Comparison of ENCODE assay signal across 12 cellular contexts in the genomic region with DNA sequence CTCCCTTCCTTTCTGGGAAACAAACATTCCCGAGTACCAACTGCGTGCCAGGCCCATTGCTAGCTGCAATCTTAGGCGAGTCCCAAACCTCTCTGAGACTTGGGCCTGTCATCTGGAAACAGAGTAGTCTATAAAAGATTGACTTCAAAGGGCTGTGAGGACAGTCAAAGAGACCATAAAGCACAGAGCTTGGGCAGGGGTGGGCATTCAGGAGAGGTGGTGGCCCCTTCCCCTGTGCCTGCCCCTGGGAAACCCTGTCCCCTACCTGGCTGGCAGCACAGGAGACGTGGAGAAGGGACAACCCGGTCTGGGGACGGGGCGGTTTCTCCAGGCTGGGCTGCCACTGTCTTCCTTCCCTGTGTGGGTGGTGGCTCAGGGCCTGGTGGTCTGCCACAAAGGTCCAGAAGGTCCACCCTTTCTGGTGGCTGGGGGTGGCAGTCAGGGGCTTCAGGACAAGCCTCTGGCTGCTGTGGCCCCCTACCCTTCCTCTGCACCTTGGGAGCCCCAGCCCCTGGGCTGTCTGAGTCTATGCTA. TPM values are rescaled to one million over a fixed set of nuclear protein-coding genes. Genes with fewer than 3 reads are reported as not detected.
A peak's percentile ranks its signal among the peaks of the same experiment; 100 is the strongest.
DNase-seq lines count a peak whose midpoint lies in the region; ATAC-seq, FAIRE-seq and TF ChIP-seq lines count a peak whose summit lies in the region.
"Had no signal": no experiment of that assay in that cellular context is flagged by ENCODE, and none has a peak within 500 bp of the region (broad histone marks: within the 10 kb centered on the region; RNA-seq: fewer than 3 reads in every experiment).

No MANE protein-coding gene starts in this region.

- H2AFZ ChIP-seq in DND-41 (ENCODE audit: low read depth, low read length), result no peak overlapping the region

- H3K27me3 ChIP-seq in DND-41 (ENCODE audit: insufficient read depth, low read length, poor library complexity) (no peaks in the 10 kb centered on the region), A673 (replicated peaks; ENCODE audit: insufficient read depth, low read depth, low read length, poor library complexity) (no peaks in the 10 kb centered on the region)
- H3K27me3 ChIP-seq: adrenal gland had no signal

- peak overlapping the region; percentile 39; the same call in 1 of the 2 replicates for H3K27ac ChIP-seq in DND-41 (ENCODE audit: low read length)
- no peak overlapping the region for H3K27ac ChIP-seq in A673 (ENCODE audit: low read depth, low read length, poor library complexity, severe bottlenecking)
- H3K27ac ChIP-seq: adrenal gland, psoas muscle had no signal

- DNase-seq in DND-41, result no peak
- no peak for DNase-seq in activated CD4-positive, alpha-beta memory T cell treated with anti-CD3 and anti-CD28 coated beads, Interleukin-2, amount 10 ng/mL, durations not matched to agents 7 days and 5 days
- no peak for DNase-seq in natural killer cell
- no peak for DNase-seq in D721Med (ENCODE audit: insufficient read length, low spot score)
- DNase-seq in WTC11 (ENCODE audit: low spot score), result no peak
- no peak for DNase-seq in GM10266 (ENCODE audit: extremely low spot score)
- no peak for DNase-seq in A673 (ENCODE audit: low spot score)
- DNase-seq: islet precursor cell, NCI-H446 treated with DMSO at 0.1 percent for 48 hours had no signal

- H3K4me1 Mint-ChIP-seq in activated CD4-positive, alpha-beta memory T cell treated with anti-CD3 and anti-CD28 coated beads, Interleukin-2, amount 10 ng/mL, durations not matched to agents 7 days and 5 days, result peaks cover 63% of the 10 kb centered on the region
- H3K4me1 Mint-ChIP-seq in natural killer cell (peaks cover 30 to 61% of the 10 kb centered on the region in 2 donors), WTC11 (peaks cover 17% of the 10 kb centered on the region)

- H3K36me3 ChIP-seq in DND-41 (ENCODE audit: insufficient read depth, low read length) (no peaks in the 10 kb centered on the region), A673 (ENCODE audit: insufficient read depth, low read length, poor library complexity, severe bottlenecking) (no peaks in the 10 kb centered on the region)
- H3K36me3 ChIP-seq: adrenal gland had no signal

- H3K4me2 ChIP-seq in DND-41 (ENCODE audit: insufficient read depth, low read length), result peak overlapping the region; percentile 63

- FAIRE-seq in D721Med (lab: Jason Lieb, UNC), result no peak

- no peaks in the 10 kb centered on the region for H3K9me3 ChIP-seq in DND-41 (ENCODE audit: insufficient read depth, low read length, severe bottlenecking)
- no peaks in the 10 kb centered on the region for H3K9me3 ChIP-seq in A673 (ENCODE audit: low read depth, low read length, poor library complexity, severe bottlenecking)
- H3K9me3 ChIP-seq: adrenal gland, psoas muscle had no signal

- H3K27ac Mint-ChIP-seq in activated CD4-positive, alpha-beta memory T cell treated with anti-CD3 and anti-CD28 coated beads, Interleukin-2, amount 10 ng/mL, durations not matched to agents 7 days and 5 days, result peak overlapping the region; percentile 97
- H3K27ac Mint-ChIP-seq in natural killer cell (peak overlapping the region; percentile 93 to 94), WTC11 (no peak overlapping the region)

- BruUV-seq in A673 (replicated peaks; lab: Mats Ljungman, UMichigan), result no TSS peak

- TF ChIP-seq CTCF in DND-41 (IDR thresholded peaks at IDR 0.05; ENCODE audit: borderline replicate concordance, extremely low read depth, low read length, poor library complexity, severe bottlenecking) (no peak), natural killer cell (IDR thresholded peaks at IDR 0.05) (no peak), D721Med (IDR thresholded peaks at IDR 0.05; ENCODE audit: insufficient read depth, missing control alignments) (no peak), WTC11 (IDR thresholded peaks at IDR 0.05) (no peak), GM10266 (IDR thresholded peaks at IDR 0.05; ENCODE audit: control insufficient read depth, insufficient read depth, low read depth, missing control alignments) (no peak), A673 (conservative IDR thresholded peaks at IDR 0.05; ENCODE audit: low read depth, low read length) (no peak)

- no peaks in the 10 kb centered on the region for H3K9me3 Mint-ChIP-seq in activated CD4-positive, alpha-beta memory T cell treated with anti-CD3 and anti-CD28 coated beads, Interleukin-2, amount 10 ng/mL, durations not matched to agents 7 days and 5 days
- no peaks in the 10 kb centered on the region for H3K9me3 Mint-ChIP-seq in natural killer cell
- no peaks in the 10 kb centered on the region for H3K9me3 Mint-ChIP-seq in WTC11

- H3K4me3 Mint-ChIP-seq in activated CD4-positive, alpha-beta memory T cell treated with anti-CD3 and anti-CD28 coated beads, Interleukin-2, amount 10 ng/mL, durations not matched to agents 7 days and 5 days, result peak overlapping the region; percentile 55
- H3K4me3 Mint-ChIP-seq in natural killer cell (peak overlapping the region; percentile 84), WTC11 (no peak overlapping the region)

- ATAC-seq in DND-41 (ENCODE audit: insufficient read depth, low read depth), result no peak
- ATAC-seq in GM21786 (IDR thresholded peaks at IDR 0.05; ENCODE audit: unreplicated experiment), result peak; percentile 7
- peak in 1 of 3 donors; percentile 3 for ATAC-seq in natural killer cell
- no peak for ATAC-seq in WTC11
- ATAC-seq: psoas muscle had no signal

- POLR2A ChIA-PET in activated CD4-positive, alpha-beta memory T cell treated with anti-CD3 and anti-CD28 coated beads, Interleukin-2, amount 10 ng/mL, durations not matched to agents 7 days and 5 days (lab: Charles Lee), result interaction anchor here (1.0 to 9.9 kb wide), 6 partner anchors 10 to 32 kb away, joined by 3 to 114 read pairs (median 4); partner anchors contain the start of gene FOSL2
- POLR2A ChIA-PET in WTC11 (lab: Charles Lee) (no interaction called here), A673 (lab: Charles Lee; ENCODE audit: low non-redundant PET) (no interaction called here)

- H3K4me3 ChIP-seq in DND-41 (ENCODE audit: low read depth in 1 of 2, low read length in 2 of 2) (peak overlapping the region in 1 of 2 experiments; percentile 43; a peak in 2 of 4 replicates), A673 (ENCODE audit: low read depth, low read length, poor library complexity, severe bottlenecking) (no peak overlapping the region)
- H3K4me3 ChIP-seq: adrenal gland, psoas muscle had no signal

- intact Hi-C loops in natural killer cell (cut with micrococcal nuclease) (loop anchor here (1.0 to 5.0 kb wide), 3 partner anchors 34 to 86 kb away; partner anchors contain the start of gene FOSL2), A673 (cut with micrococcal nuclease; ENCODE audit: unreplicated experiment) (no loop called here)

- H3K36me3 Mint-ChIP-seq in activated CD4-positive, alpha-beta memory T cell treated with anti-CD3 and anti-CD28 coated beads, Interleukin-2, amount 10 ng/mL, durations not matched to agents 7 days and 5 days (ENCODE audit: low read depth), result no peaks in the 10 kb centered on the region
- H3K36me3 Mint-ChIP-seq in natural killer cell, result no peaks in the 10 kb centered on the region
- H3K36me3 Mint-ChIP-seq in WTC11, result no peaks in the 10 kb centered on the region

- H3K79me2 ChIP-seq in DND-41 (ENCODE audit: insufficient read depth, low read length), result no peaks in the 10 kb centered on the region

- CTCF ChIA-PET in activated CD4-positive, alpha-beta memory T cell treated with anti-CD3 and anti-CD28 coated beads, Interleukin-2, amount 10 ng/mL, durations not matched to agents 7 days and 5 days (lab: Charles Lee), result interaction anchor here (1.0 to 2.2 kb wide), 2 partner anchors 9 to 32 kb away, joined by 3 to 5 read pairs; no protein-coding TSS in a partner anchor
- CTCF ChIA-PET in WTC11 (lab: Charles Lee), result no interaction called here
- CTCF ChIA-PET in A673 (lab: Charles Lee), result no interaction called here

- H3K27me3 Mint-ChIP-seq in activated CD4-positive, alpha-beta memory T cell treated with anti-CD3 and anti-CD28 coated beads, Interleukin-2, amount 10 ng/mL, durations not matched to agents 7 days and 5 days, result no peaks in the 10 kb centered on the region
- no peaks in the 10 kb centered on the region for H3K27me3 Mint-ChIP-seq in natural killer cell (ENCODE audit: low read depth in 2 of 2)
- peaks cover 6% of the 10 kb centered on the region; the same call in 1 of the 2 replicates for H3K27me3 Mint-ChIP-seq in WTC11 (ENCODE audit: low read depth)

- no peak overlapping the region for H3K9ac ChIP-seq in DND-41 (ENCODE audit: low read depth, low read length)

- H3K4me1 ChIP-seq in DND-41 (ENCODE audit: insufficient read depth, low read length), result peaks cover 21% of the 10 kb centered on the region
- H3K4me1 ChIP-seq in A673 (ENCODE audit: insufficient read depth, low read length, poor library complexity, severe bottlenecking), result no peaks in the 10 kb centered on the region

- peaks cover 16% of the 10 kb centered on the region; the same call in 1 of the 2 replicates for H4K20me1 ChIP-seq in DND-41 (ENCODE audit: insufficient read depth, low read length)

TF ChIP-seq in WTC11, 78 proteins besides CTCF, POLR2A, EP300 and RAD21 (continues in another document):
- TF ChIP-seq, protein P1, sequence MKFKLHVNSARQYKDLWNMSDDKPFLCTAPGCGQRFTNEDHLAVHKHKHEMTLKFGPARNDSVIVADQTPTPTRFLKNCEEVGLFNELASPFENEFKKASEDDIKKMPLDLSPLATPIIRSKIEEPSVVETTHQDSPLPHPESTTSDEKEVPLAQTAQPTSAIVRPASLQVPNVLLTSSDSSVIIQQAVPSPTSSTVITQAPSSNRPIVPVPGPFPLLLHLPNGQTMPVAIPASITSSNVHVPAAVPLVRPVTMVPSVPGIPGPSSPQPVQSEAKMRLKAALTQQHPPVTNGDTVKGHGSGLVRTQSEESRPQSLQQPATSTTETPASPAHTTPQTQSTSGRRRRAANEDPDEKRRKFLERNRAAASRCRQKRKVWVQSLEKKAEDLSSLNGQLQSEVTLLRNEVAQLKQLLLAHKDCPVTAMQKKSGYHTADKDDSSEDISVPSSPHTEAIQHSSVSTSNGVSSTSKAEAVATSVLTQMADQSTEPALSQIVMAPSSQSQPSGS (CRISPR knock-in tag; IDR thresholded peaks at IDR 0.05; ENCODE audit: borderline replicate concordance, low read depth), result no peak
- TF ChIP-seq MYBL2 (CRISPR knock-in tag; IDR thresholded peaks at IDR 0.05), result no peak

RNA-seq across cellular contexts. Expression of gene FOSL2, which starts 33.9 kb away (rescaled TPM):
- 100 to 1,000 TPM in 1 of 2 experiments, 10 to 100 TPM in 1; 96.4 to 100 TPM for total RNA-seq in activated CD4-positive, alpha-beta memory T cell treated with anti-CD3 and anti-CD28 coated beads, Interleukin-2, amount 10 ng/mL, durations not matched to agents 7 days and 5 days
- total RNA-seq in natural killer cell (100 to 1,000 TPM; 414 to 531 (median 455) TPM), WTC11 (2021) (3.9 to 4.5 TPM (median 4.0 TPM) in 3 replicates), A673 (2021) (5.3 and 12.2 TPM in 2 replicates)

Comparison
In these comparisons a context has a peak if more than half of its experiments do, and no peak if none do; other contexts are left out.
1. RNA of gene FOSL2, which starts 33.9 kb away (total RNA-seq): 414 to 531 TPM in natural killer cell; 96.4 to 100 TPM in activated CD4-positive, alpha-beta memory T cell treated with anti-CD3 and anti-CD28 coated beads, Interleukin-2, amount 10 ng/mL, durations not matched to agents 7 days and 5 days, 5.3 to 12.2 TPM in A673 and 3.9 to 4.5 TPM in WTC11; every median in the first group is over 4 times any median in the second.